ENCODE assay signal across 1 cellular context in the genomic region with DNA sequence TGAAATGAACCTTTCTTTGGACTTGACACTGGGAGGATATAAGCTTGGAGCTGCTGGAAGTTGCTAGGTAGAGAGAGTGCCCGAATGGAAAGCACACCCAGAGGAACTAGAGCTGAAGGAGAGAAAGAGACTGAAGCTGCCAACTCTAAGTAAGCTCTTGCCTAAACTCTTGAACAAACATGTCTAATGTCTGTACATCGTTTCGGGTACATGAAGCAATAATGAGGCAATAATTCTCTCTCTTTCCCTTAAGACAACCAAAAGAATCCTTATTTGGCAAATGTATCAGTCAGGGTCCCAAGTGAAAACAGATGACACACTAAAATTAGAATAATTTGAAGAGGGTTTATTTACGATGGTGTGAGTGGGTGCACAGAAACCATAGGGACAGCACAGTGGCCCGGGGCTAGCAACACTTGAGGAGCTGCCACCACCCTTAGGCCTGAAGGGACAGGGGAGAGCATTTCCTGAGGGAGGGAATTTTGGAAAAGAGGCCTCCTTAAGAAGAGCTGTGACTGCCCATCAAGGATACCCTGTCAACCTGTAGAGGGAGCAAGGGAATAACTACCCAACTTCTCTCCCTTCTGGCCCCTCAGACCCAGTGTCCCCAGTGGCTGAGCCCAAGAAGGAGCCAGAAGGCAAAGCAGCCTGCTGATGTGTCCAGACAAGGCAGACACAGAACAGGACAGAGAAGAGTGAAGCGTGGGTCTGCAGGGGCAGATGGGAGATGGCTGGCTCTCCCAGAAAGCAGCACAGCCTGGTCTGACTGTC.
TF ChIP-seq lines count a peak whose summit lies in the region.

No MANE protein-coding gene starts in this region.

TF ChIP-seq in K562, 482 proteins besides CTCF, POLR2A, EP300 and RAD21 (continued from another document and continues in another):
- no peak for TF ChIP-seq NR4A1 (CRISPR knock-in tag; IDR thresholded peaks at IDR 0.05)
- 0 out of 2 replicates have a peak, but pooled peaks have one; percentile 27 for TF ChIP-seq NR4A1 (tag; IDR thresholded peaks at IDR 0.05)
- TF ChIP-seq CBX2 (IDR thresholded peaks at IDR 0.05; ENCODE audit: insufficient read depth, low read length, poor library complexity, severe bottlenecking), result no peak
- no peak for TF ChIP-seq ZNF133 (CRISPR knock-in tag; IDR thresholded peaks at IDR 0.05)
- TF ChIP-seq, protein P1, sequence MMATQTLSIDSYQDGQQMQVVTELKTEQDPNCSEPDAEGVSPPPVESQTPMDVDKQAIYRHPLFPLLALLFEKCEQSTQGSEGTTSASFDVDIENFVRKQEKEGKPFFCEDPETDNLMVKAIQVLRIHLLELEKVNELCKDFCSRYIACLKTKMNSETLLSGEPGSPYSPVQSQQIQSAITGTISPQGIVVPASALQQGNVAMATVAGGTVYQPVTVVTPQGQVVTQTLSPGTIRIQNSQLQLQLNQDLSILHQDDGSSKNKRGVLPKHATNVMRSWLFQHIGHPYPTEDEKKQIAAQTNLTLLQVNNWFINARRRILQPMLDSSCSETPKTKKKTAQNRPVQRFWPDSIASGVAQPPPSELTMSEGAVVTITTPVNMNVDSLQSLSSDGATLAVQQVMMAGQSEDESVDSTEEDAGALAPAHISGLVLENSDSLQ (IDR thresholded peaks at IDR 0.05), result peak; percentile 78
- TF ChIP-seq, protein P2, sequence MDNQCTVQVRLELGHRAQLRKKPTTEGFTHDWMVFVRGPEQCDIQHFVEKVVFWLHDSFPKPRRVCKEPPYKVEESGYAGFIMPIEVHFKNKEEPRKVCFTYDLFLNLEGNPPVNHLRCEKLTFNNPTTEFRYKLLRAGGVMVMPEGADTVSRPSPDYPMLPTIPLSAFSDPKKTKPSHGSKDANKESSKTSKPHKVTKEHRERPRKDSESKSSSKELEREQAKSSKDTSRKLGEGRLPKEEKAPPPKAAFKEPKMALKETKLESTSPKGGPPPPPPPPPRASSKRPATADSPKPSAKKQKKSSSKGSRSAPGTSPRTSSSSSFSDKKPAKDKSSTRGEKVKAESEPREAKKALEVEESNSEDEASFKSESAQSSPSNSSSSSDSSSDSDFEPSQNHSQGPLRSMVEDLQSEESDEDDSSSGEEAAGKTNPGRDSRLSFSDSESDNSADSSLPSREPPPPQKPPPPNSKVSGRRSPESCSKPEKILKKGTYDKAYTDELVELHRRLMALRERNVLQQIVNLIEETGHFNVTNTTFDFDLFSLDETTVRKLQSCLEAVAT (IDR thresholded peaks at IDR 0.05), result no peak
- TF ChIP-seq, protein P3, sequence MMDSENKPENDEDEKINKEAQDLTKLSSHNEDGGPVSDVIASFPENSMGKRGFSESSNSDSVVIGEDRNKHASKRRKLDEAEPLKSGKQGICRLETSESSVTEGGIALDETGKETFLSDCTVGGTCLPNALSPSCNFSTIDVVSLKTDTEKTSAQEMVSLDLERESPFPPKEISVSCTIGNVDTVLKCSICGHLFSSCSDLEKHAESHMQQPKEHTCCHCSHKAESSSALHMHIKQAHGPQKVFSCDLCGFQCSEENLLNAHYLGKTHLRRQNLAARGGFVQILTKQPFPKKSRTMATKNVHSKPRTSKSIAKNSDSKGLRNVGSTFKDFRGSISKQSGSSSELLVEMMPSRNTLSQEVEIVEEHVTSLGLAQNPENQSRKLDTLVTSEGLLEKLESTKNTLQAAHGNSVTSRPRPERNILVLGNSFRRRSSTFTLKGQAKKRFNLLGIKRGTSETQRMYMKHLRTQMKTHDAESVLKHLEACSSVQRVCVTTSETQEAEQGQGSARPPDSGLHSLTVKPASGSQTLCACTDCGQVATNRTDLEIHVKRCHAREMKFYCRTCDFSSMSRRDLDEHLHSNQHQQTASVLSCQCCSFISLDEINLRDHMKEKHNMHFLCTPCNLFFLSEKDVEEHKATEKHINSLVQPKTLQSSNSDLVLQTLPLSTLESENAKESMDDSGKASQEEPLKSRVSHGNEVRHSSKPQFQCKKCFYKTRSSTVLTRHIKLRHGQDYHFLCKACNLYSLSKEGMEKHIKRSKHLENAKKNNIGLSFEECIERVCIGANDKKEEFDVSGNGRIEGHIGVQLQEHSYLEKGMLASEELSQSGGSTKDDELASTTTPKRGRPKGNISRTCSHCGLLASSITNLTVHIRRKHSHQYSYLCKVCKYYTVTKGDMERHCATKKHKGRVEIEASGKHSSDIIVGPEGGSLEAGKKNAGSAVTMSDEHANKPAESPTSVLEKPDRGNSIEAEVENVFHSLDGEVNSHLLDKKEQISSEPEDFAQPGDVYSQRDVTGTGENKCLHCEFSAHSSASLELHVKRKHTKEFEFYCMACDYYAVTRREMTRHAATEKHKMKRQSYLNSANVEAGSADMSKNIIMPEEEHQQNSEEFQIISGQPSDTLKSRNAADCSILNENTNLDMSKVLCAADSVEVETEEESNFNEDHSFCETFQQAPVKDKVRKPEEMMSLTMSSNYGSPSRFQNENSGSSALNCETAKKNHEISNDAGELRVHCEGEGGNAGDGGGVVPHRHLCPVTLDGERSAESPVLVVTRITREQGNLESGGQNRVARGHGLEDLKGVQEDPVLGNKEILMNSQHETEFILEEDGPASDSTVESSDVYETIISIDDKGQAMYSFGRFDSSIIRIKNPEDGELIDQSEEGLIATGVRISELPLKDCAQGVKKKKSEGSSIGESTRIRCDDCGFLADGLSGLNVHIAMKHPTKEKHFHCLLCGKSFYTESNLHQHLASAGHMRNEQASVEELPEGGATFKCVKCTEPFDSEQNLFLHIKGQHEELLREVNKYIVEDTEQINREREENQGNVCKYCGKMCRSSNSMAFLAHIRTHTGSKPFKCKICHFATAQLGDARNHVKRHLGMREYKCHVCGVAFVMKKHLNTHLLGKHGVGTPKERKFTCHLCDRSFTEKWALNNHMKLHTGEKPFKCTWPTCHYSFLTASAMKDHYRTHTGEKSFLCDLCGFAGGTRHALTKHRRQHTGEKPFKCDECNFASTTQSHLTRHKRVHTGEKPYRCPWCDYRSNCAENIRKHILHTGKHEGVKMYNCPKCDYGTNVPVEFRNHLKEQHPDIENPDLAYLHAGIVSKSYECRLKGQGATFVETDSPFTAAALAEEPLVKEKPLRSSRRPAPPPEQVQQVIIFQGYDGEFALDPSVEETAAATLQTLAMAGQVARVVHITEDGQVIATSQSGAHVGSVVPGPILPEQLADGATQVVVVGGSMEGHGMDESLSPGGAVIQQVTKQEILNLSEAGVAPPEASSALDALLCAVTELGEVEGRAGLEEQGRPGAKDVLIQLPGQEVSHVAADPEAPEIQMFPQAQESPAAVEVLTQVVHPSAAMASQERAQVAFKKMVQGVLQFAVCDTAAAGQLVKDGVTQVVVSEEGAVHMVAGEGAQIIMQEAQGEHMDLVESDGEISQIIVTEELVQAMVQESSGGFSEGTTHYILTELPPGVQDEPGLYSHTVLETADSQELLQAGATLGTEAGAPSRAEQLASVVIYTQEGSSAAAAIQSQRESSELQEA (IDR thresholded peaks at IDR 0.05; ENCODE audit: low read depth), result no peak
- no peak for TF ChIP-seq ZNF263 (CRISPR knock-in tag; IDR thresholded peaks at IDR 0.05; ENCODE audit: borderline replicate concordance)
- no peak for TF ChIP-seq ZEB2 (IDR thresholded peaks at IDR 0.05)
- TF ChIP-seq RERE (CRISPR knock-in tag; IDR thresholded peaks at IDR 0.05; ENCODE audit: borderline replicate concordance), result no peak
- TF ChIP-seq ZNF57 (CRISPR knock-in tag; IDR thresholded peaks at IDR 0.05), result no peak
- TF ChIP-seq ZNF174 (CRISPR knock-in tag; IDR thresholded peaks at IDR 0.05), result no peak
- TF ChIP-seq NR2F6 (CRISPR knock-in tag; IDR thresholded peaks at IDR 0.05), result no peak
- no peak for TF ChIP-seq XRCC5 (IDR thresholded peaks at IDR 0.05; ENCODE audit: low read depth, low read length)
- TF ChIP-seq, protein P4, sequence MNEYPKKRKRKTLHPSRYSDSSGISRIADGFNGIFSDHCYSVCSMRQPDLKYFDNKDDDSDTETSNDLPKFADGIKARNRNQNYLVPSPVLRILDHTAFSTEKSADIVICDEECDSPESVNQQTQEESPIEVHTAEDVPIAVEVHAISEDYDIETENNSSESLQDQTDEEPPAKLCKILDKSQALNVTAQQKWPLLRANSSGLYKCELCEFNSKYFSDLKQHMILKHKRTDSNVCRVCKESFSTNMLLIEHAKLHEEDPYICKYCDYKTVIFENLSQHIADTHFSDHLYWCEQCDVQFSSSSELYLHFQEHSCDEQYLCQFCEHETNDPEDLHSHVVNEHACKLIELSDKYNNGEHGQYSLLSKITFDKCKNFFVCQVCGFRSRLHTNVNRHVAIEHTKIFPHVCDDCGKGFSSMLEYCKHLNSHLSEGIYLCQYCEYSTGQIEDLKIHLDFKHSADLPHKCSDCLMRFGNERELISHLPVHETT (CRISPR knock-in tag; conservative IDR thresholded peaks at IDR 0.05 in 1 of 2, IDR thresholded peaks at IDR 0.05 in 1 of 2), result no peak
- peak in 1 of 2 experiments; percentile 64; a peak in 1 of 4 replicates for TF ChIP-seq RCOR1 (IDR thresholded peaks at IDR 0.05; ENCODE audit: borderline replicate concordance in 1 of 2, low read depth in 2 of 2, low read length in 2 of 2)
- TF ChIP-seq DNMT1 (IDR thresholded peaks at IDR 0.05), result no peak
- TF ChIP-seq CREM (IDR thresholded peaks at IDR 0.05; ENCODE audit: low read depth), result no peak
- no peak for TF ChIP-seq ZNF518B (CRISPR knock-in tag; IDR thresholded peaks at IDR 0.05)
- TF ChIP-seq CXXC5 (CRISPR knock-in tag; IDR thresholded peaks at IDR 0.05), result 0 out of 2 replicates have a peak, but pooled peaks have one; percentile 8
- no peak for TF ChIP-seq JUN (IDR thresholded peaks at IDR 0.05; ENCODE audit: borderline replicate concordance, low read depth, low read length)
- TF ChIP-seq JUN (CRISPR knock-in tag; IDR thresholded peaks at IDR 0.05; ENCODE audit: borderline replicate concordance), result no peak
- no peak for TF ChIP-seq CBX1 (IDR thresholded peaks at IDR 0.05; ENCODE audit: low read depth)
- TF ChIP-seq ESRRB (CRISPR knock-in tag; IDR thresholded peaks at IDR 0.05; ENCODE audit: borderline replicate concordance), result no peak
- TF ChIP-seq TEAD2 (tag; IDR thresholded peaks at IDR 0.05), result no peak
- TF ChIP-seq ETV6 (IDR thresholded peaks at IDR 0.05; ENCODE audit: borderline replicate concordance in 1 of 2, low read depth in 2 of 2, low read length in 1 of 2), result no peak
- no peak for TF ChIP-seq ETV6 (CRISPR knock-in tag; IDR thresholded peaks at IDR 0.05; ENCODE audit: borderline replicate concordance)
- no peak for TF ChIP-seq ZBTB2 (IDR thresholded peaks at IDR 0.05)
- TF ChIP-seq, protein P5, sequence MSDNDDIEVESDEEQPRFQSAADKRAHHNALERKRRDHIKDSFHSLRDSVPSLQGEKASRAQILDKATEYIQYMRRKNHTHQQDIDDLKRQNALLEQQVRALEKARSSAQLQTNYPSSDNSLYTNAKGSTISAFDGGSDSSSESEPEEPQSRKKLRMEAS (CRISPR knock-in tag; IDR thresholded peaks at IDR 0.05), result peak; percentile 50; the same call in 1 of the 2 replicates
